Comparison of ENCODE assay signal across 26 cellular contexts in the genomic region with DNA sequence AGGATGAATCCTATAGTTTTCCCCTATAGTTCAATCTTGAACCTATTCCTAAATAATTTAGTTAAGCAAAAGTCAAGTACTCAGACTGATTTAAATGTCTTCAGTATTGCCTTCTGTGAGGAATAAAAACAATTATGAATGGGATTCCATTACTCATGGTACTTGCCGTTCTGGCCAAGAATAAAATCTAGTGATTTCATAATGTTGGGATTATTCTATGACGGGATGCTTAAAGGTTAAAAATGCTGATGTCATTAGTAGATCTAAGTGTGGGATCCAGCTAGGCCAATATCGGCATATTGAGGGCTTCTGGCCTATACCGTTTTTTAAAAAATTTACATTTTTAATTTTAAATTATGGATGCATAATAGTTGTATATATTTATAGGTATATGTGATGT.
"Had no signal": no experiment of that assay in that cellular context is flagged by ENCODE, and none has a peak within 500 bp of the region (broad histone marks: within the 10 kb centered on the region; RNA-seq: fewer than 3 reads in every experiment).

No MANE protein-coding gene starts in this region.

- H3K27ac ChIP-seq: coronary artery, esophagus squamous epithelium, gastrocnemius medialis, prostate gland, right atrium auricular region, sigmoid colon, skin epidermis, spleen, thoracic aorta, transverse colon, upper lobe of right lung, uterus had no signal

- ATAC-seq: effector memory CD8-positive, alpha-beta T cell; gastrocnemius medialis; left lobe of liver; mucosa of descending colon; naive thymus-derived CD4-positive, alpha-beta T cell; stimulated activated memory B cell treated with anti-CD40 and anti-IgM and Interleukin-4, amounts not matched to agents 10 μg/mL and 1 μg/mL and 100 μg/mL, for 72 hours; stimulated activated naive CD8-positive, alpha-beta T cell treated with anti-CD3 and anti-CD28 coated beads, Interleukin-15, Interleukin-2, amounts not matched to agents 100 U/mL and 50 U/mL, for 24 hours; upper lobe of right lung had no signal

- H3K4me1 ChIP-seq: prostate gland, uterus had no signal

- H3K4me3 ChIP-seq: coronary artery, esophagus squamous epithelium, gastrocnemius medialis, mucosa of descending colon, prostate gland, right atrium auricular region, sigmoid colon, skin epidermis, spleen, thoracic aorta, transverse colon, upper lobe of right lung, uterus had no signal

- H3K36me3 ChIP-seq: esophagus squamous epithelium, gastrocnemius medialis, prostate gland, right atrium auricular region, sigmoid colon, spleen, thoracic aorta, transverse colon, upper lobe of right lung, uterus had no signal

- H3K27me3 ChIP-seq: esophagus squamous epithelium, gastrocnemius medialis, right atrium auricular region, sigmoid colon, spleen, transverse colon, upper lobe of right lung, uterus had no signal

- H3K9me3 ChIP-seq: esophagus squamous epithelium, gastrocnemius medialis, mucosa of descending colon, prostate gland, right atrium auricular region, sigmoid colon, thoracic aorta, transverse colon, upper lobe of right lung, uterus had no signal

- DNase-seq: effector memory CD8-positive, alpha-beta T cell; erythroblast; esophagus squamous epithelium; foreskin fibroblast; gastrocnemius medialis; head of caudate nucleus; kidney; mesenchymal stem cell; mucosa of descending colon; naive thymus-derived CD4-positive, alpha-beta T cell; nephron progenitor cell; nucleus accumbens; sigmoid colon; spleen; stimulated activated CD4-positive, alpha-beta T cell treated with anti-CD3 and anti-CD28 coated beads, Interleukin-4, amount 100 ng/mL, for 4 hours; stimulated activated naive CD8-positive, alpha-beta T cell treated with anti-CD3 and anti-CD28 coated beads, Interleukin-15, Interleukin-2, amounts not matched to agents 100 U/mL and 50 U/mL, for 24 hours; transverse colon; upper lobe of right lung; uterus had no signal
